Comparison of ENCODE assay signal across 27 cellular contexts in genomic region chr4:15575951-15576350, GRCh38.
"Had no signal": no experiment of that assay in that cellular context is flagged by ENCODE, and none has a peak within 500 bp of the region (broad histone marks: within the 10 kb centered on the region; RNA-seq: fewer than 3 reads in every experiment).

No MANE protein-coding gene starts in this region.

- H3K9me3 Mint-ChIP-seq: activated CD4-positive, alpha-beta T cell treated with anti-CD3 and anti-CD28 coated beads, Interleukin-2, amount 10 ng/mL, durations not matched to agents 7 days and 5 days; activated CD8-positive, alpha-beta T cell treated with anti-CD3 and anti-CD28 coated beads for 36 hours; activated naive CD8-positive, alpha-beta T cell treated with anti-CD3 and anti-CD28 coated beads, Interleukin-2, amount 50 U/mL, for 24 hours; mesothelial cell of epicardium; natural killer cell treated with Interleukin-12 subunit alpha and Interleukin-12 subunit beta and Interleukin-15 and Interleukin-18, amount 100 ng/mL, for 72 hours; stimulated activated naive CD8-positive, alpha-beta T cell treated with anti-CD3 and anti-CD28 coated beads, Interleukin-15, Interleukin-2, amounts not matched to agents 100 ng/mL and 50 ng/mL, for 24 hours; T-cell; T-helper 2 cell treated with Interferon-gamma antibody and Interleukin-4, amounts not matched to agents 5 μg/mL and 100 μg/mL, for 36 hours had no signal

- DNase-seq: activated CD4-positive, alpha-beta T cell treated with anti-CD3 and anti-CD28 coated beads, Interleukin-2, amount 10 ng/mL, durations not matched to agents 7 days and 5 days; activated CD4-positive, CD25-positive, alpha-beta regulatory T cell treated with anti-CD3 and anti-CD28 coated beads, Interleukin-2, amount 50 U/mL, for 72 hours; activated CD8-positive, alpha-beta memory T cell treated with anti-CD3 and anti-CD28 coated beads, Interleukin-2, amount 10 ng/mL, durations not matched to agents 7 days and 5 days; activated CD8-positive, alpha-beta T cell treated with anti-CD3 and anti-CD28 coated beads for 36 hours; activated effector memory CD4-positive, alpha-beta T cell treated with anti-CD3 and anti-CD28 coated beads, Interleukin-2, amount 50 U/mL, for 16 hours; activated naive CD4-positive, alpha-beta T cell treated with anti-CD3 and anti-CD28 coated beads, Interleukin-2, amount 50 U/mL, for 16 hours; activated naive CD8-positive, alpha-beta T cell treated with anti-CD3 and anti-CD28 coated beads, Interleukin-2, amount 50 U/mL, for 24 hours; activated T-cell treated with anti-CD3 and anti-CD28 coated beads for 4 hours; anterior cingulate cortex; colonic mucosa; gastrocnemius medialis; kidney; lower lobe of right lung; ovary; stimulated activated CD4-positive, alpha-beta T cell treated with anti-CD3 and anti-CD28 coated beads, Interleukin-4, amount 100 ng/mL, for 4 hours; T-cell; tibial artery; WERI-Rb-1 had no signal

- H3K36me3 ChIP-seq: breast epithelium, colonic mucosa, gastrocnemius medialis, ovary, prostate gland had no signal

- H3K4me1 ChIP-seq: breast epithelium, colonic mucosa, lower lobe of right lung, prostate gland had no signal

- H3K4me1 Mint-ChIP-seq: activated CD4-positive, alpha-beta T cell treated with anti-CD3 and anti-CD28 coated beads, Interleukin-2, amount 10 ng/mL, durations not matched to agents 7 days and 5 days; activated CD8-positive, alpha-beta memory T cell treated with anti-CD3 and anti-CD28 coated beads, Interleukin-2, amount 10 ng/mL, durations not matched to agents 7 days and 5 days; activated naive CD8-positive, alpha-beta T cell treated with anti-CD3 and anti-CD28 coated beads, Interleukin-2, amount 50 U/mL, for 24 hours; mesothelial cell of epicardium; T-cell had no signal

- H3K36me3 Mint-ChIP-seq: activated CD8-positive, alpha-beta memory T cell treated with anti-CD3 and anti-CD28 coated beads, Interleukin-2, amount 10 ng/mL, durations not matched to agents 7 days and 5 days; natural killer cell treated with Interleukin-12 subunit alpha and Interleukin-12 subunit beta and Interleukin-15 and Interleukin-18, amount 100 ng/mL, for 72 hours had no signal

- ATAC-seq: activated CD8-positive, alpha-beta memory T cell treated with anti-CD3 and anti-CD28 coated beads, Interleukin-2, amount 10 ng/mL, durations not matched to agents 7 days and 5 days; activated CD8-positive, alpha-beta T cell treated with anti-CD3 and anti-CD28 coated beads for 36 hours; activated naive CD8-positive, alpha-beta T cell treated with anti-CD3 and anti-CD28 coated beads, Interleukin-2, amount 50 U/mL, for 24 hours; gastrocnemius medialis; left lobe of liver; lower lobe of right lung; T-cell had no signal

- H3K9me3 ChIP-seq: breast epithelium, colonic mucosa, esophagus muscularis mucosa, gastrocnemius medialis, lower lobe of right lung, neutrophil, ovary, prostate gland, tibial artery had no signal

- H3K4me3 Mint-ChIP-seq: activated CD4-positive, alpha-beta T cell treated with anti-CD3 and anti-CD28 coated beads, Interleukin-2, amount 10 ng/mL, durations not matched to agents 7 days and 5 days; activated CD8-positive, alpha-beta memory T cell treated with anti-CD3 and anti-CD28 coated beads, Interleukin-2, amount 10 ng/mL, durations not matched to agents 7 days and 5 days; activated CD8-positive, alpha-beta T cell treated with anti-CD3 and anti-CD28 coated beads for 36 hours; activated naive CD8-positive, alpha-beta T cell treated with anti-CD3 and anti-CD28 coated beads, Interleukin-2, amount 50 U/mL, for 24 hours; mesothelial cell of epicardium; natural killer cell treated with Interleukin-12 subunit alpha and Interleukin-12 subunit beta and Interleukin-15 and Interleukin-18, amount 100 ng/mL, for 72 hours; stimulated activated naive CD8-positive, alpha-beta T cell treated with anti-CD3 and anti-CD28 coated beads, Interleukin-15, Interleukin-2, amounts not matched to agents 100 ng/mL and 50 ng/mL, for 24 hours; T-cell; T-helper 2 cell treated with Interferon-gamma antibody and Interleukin-4, amounts not matched to agents 5 μg/mL and 100 μg/mL, for 36 hours had no signal

- H3K27ac ChIP-seq: breast epithelium, colonic mucosa, esophagus muscularis mucosa, gastrocnemius medialis, lower lobe of right lung, neutrophil, ovary, prostate gland, tibial artery, WERI-Rb-1 had no signal

- H3K4me3 ChIP-seq: breast epithelium, colonic mucosa, esophagus muscularis mucosa, gastrocnemius medialis, lower lobe of right lung, ovary, prostate gland, tibial artery had no signal

- H3K27ac Mint-ChIP-seq: activated CD4-positive, alpha-beta T cell treated with anti-CD3 and anti-CD28 coated beads, Interleukin-2, amount 10 ng/mL, durations not matched to agents 7 days and 5 days; activated CD8-positive, alpha-beta memory T cell treated with anti-CD3 and anti-CD28 coated beads, Interleukin-2, amount 10 ng/mL, durations not matched to agents 7 days and 5 days; activated CD8-positive, alpha-beta T cell treated with anti-CD3 and anti-CD28 coated beads for 36 hours; activated naive CD8-positive, alpha-beta T cell treated with anti-CD3 and anti-CD28 coated beads, Interleukin-2, amount 50 U/mL, for 24 hours; mesothelial cell of epicardium; natural killer cell treated with Interleukin-12 subunit alpha and Interleukin-12 subunit beta and Interleukin-15 and Interleukin-18, amount 100 ng/mL, for 72 hours; stimulated activated naive CD8-positive, alpha-beta T cell treated with anti-CD3 and anti-CD28 coated beads, Interleukin-15, Interleukin-2, amounts not matched to agents 100 ng/mL and 50 ng/mL, for 24 hours; T-cell; T-helper 2 cell treated with Interferon-gamma antibody and Interleukin-4, amounts not matched to agents 5 μg/mL and 100 μg/mL, for 36 hours had no signal

- H3K27me3 Mint-ChIP-seq: activated CD4-positive, alpha-beta T cell treated with anti-CD3 and anti-CD28 coated beads, Interleukin-2, amount 10 ng/mL, durations not matched to agents 7 days and 5 days; activated CD8-positive, alpha-beta memory T cell treated with anti-CD3 and anti-CD28 coated beads, Interleukin-2, amount 10 ng/mL, durations not matched to agents 7 days and 5 days; activated CD8-positive, alpha-beta T cell treated with anti-CD3 and anti-CD28 coated beads for 36 hours; activated naive CD8-positive, alpha-beta T cell treated with anti-CD3 and anti-CD28 coated beads, Interleukin-2, amount 50 U/mL, for 24 hours; natural killer cell treated with Interleukin-12 subunit alpha and Interleukin-12 subunit beta and Interleukin-15 and Interleukin-18, amount 100 ng/mL, for 72 hours; stimulated activated naive CD8-positive, alpha-beta T cell treated with anti-CD3 and anti-CD28 coated beads, Interleukin-15, Interleukin-2, amounts not matched to agents 100 ng/mL and 50 ng/mL, for 24 hours; T-cell had no signal
